8 cellular contexts compared by ENCODE assay signal in genomic region chr12:111443586-111443985, GRCh38. TPM values are rescaled to one million over a fixed set of nuclear protein-coding genes. Genes with fewer than 3 reads are reported as not detected.
A peak's percentile ranks its signal among the peaks of the same experiment; 100 is the strongest.
DNase-seq lines count a peak whose midpoint lies in the region; ATAC-seq and TF ChIP-seq lines count a peak whose summit lies in the region.

No MANE protein-coding gene starts in this region.

- CTCF ChIA-PET in CD8-positive, alpha-beta T cell (lab: Charles Lee): interaction anchor here (0.8 to 28.0 kb wide), 6 partner anchors 7 to 41 kb away, joined by 3 to 1191 read pairs (median 17); partner anchors contain the start of gene SH2B3
- CTCF ChIA-PET in naive thymus-derived CD4-positive, alpha-beta T cell (lab: Charles Lee): interaction anchor here (0.5 to 11.6 kb wide), 7 partner anchors 8 to 1012 kb away, joined by 3 to 462 read pairs (median 3); partner anchors contain the start of gene SH2B3

- H3K27ac ChIP-seq in CD8-positive, alpha-beta T cell (ENCODE audit: low read depth, low read length): no peak overlapping the region
- H3K27ac ChIP-seq in body of pancreas: peak overlapping the region; percentile 72 to 82 (median 81)
- H3K27ac ChIP-seq in naive thymus-derived CD4-positive, alpha-beta T cell (ENCODE audit: low read depth, low read length): peak overlapping the region; percentile 43

- POLR2A ChIA-PET in CD8-positive, alpha-beta T cell (lab: Charles Lee): interaction anchor here (0.6 to 2.9 kb wide), 8 partner anchors 9 to 242 kb away, joined by 3 to 38 read pairs (median 6); partner anchors contain the start of genes ACAD10, BRAP and SH2B3
- POLR2A ChIA-PET in naive thymus-derived CD4-positive, alpha-beta T cell (lab: Charles Lee): interaction anchor here (0.6 to 9.4 kb wide), 8 partner anchors 9 to 343 kb away, joined by 3 to 64 read pairs (median 6); partner anchors contain the start of gene SH2B3

- TF ChIP-seq POLR2A in body of pancreas (IDR thresholded peaks at IDR 0.05): peak in 1 of 3 donors; percentile 13

- no peak for ATAC-seq in CD8-positive, alpha-beta T cell
- ATAC-seq in body of pancreas: peak; percentile 34
- peak; percentile 36 for ATAC-seq in naive thymus-derived CD4-positive, alpha-beta T cell
- ATAC-seq in GM21786 (IDR thresholded peaks at IDR 0.05; ENCODE audit: unreplicated experiment): no peak

- 57 to 71% methylated on average over 7 of the region's 7 CpGs for WGBS in body of pancreas, 2 donors

- H3K4me1 ChIP-seq in CD8-positive, alpha-beta T cell (ENCODE audit: insufficient read depth, low read length): peaks cover 58% of the 10 kb centered on the region
- H3K4me1 ChIP-seq in body of pancreas: peaks cover 61% of the 10 kb centered on the region
- H3K4me1 ChIP-seq in naive thymus-derived CD4-positive, alpha-beta T cell (ENCODE audit: control insufficient read depth in 2 of 2, insufficient read depth in 2 of 2, low read length in 2 of 2): peaks cover 36 to 57% of the 10 kb centered on the region in 2 donors

- H3K9me3 Mint-ChIP-seq in CD8-positive, alpha-beta T cell: no peaks in the 10 kb centered on the region
- peaks cover 0 to 2% (median 0%) of the 10 kb centered on the region in 11 donors for H3K9me3 Mint-ChIP-seq in naive thymus-derived CD4-positive, alpha-beta T cell

- no peak for DNase-seq in CD8-positive, alpha-beta T cell
- DNase-seq in NCI-H226 (peak; percentile 30), body of pancreas (peak; percentile 51 to 86 (median 74)), anterior cingulate cortex (lab: John Stamatoyannopoulos, UW) (no peak), ecto neural progenitor cell (ENCODE audit: low spot score) (no peak), mucosa of gallbladder (ENCODE audit: low spot score) (no peak)
- no peak for DNase-seq in naive thymus-derived CD4-positive, alpha-beta T cell

- no peaks in the 10 kb centered on the region for H3K9me3 ChIP-seq in CD8-positive, alpha-beta T cell (ENCODE audit: low read length)
- no peaks in the 10 kb centered on the region for H3K9me3 ChIP-seq in body of pancreas
- H3K9me3 ChIP-seq in naive thymus-derived CD4-positive, alpha-beta T cell (ENCODE audit: control insufficient read depth in 2 of 3, low read length in 3 of 3): no peaks in the 10 kb centered on the region

- no peaks in the 10 kb centered on the region for H3K27me3 Mint-ChIP-seq in CD8-positive, alpha-beta T cell (ENCODE audit: low read depth)
- no peaks in the 10 kb centered on the region for H3K27me3 Mint-ChIP-seq in naive thymus-derived CD4-positive, alpha-beta T cell

- intact Hi-C loops in CD8-positive, alpha-beta T cell (cut with DNase I, micrococcal nuclease): no loop called here
- intact Hi-C loops in body of pancreas (cut with DNase I): no loop called here
- intact Hi-C loops in naive thymus-derived CD4-positive, alpha-beta T cell (cut with micrococcal nuclease): no loop called here

- no peak overlapping the region for H3K4me3 ChIP-seq in CD8-positive, alpha-beta T cell (ENCODE audit: low read depth, low read length)
- H3K4me3 ChIP-seq in body of pancreas: no peak overlapping the region
- H3K4me3 ChIP-seq in naive thymus-derived CD4-positive, alpha-beta T cell (ENCODE audit: low read length): no peak overlapping the region

- peaks cover 71% of the 10 kb centered on the region for H3K4me1 Mint-ChIP-seq in CD8-positive, alpha-beta T cell (ENCODE audit: low read depth)
- H3K4me1 Mint-ChIP-seq in naive thymus-derived CD4-positive, alpha-beta T cell: peaks cover 44 to 88% (median 74%) of the 10 kb centered on the region in 7 donors

- H3K27ac Mint-ChIP-seq in CD8-positive, alpha-beta T cell: peak overlapping the region; percentile 60
- peak overlapping the region; percentile 83 to 99 (median 90) for H3K27ac Mint-ChIP-seq in naive thymus-derived CD4-positive, alpha-beta T cell

- H3K4me3 Mint-ChIP-seq in CD8-positive, alpha-beta T cell: no peak overlapping the region
- H3K4me3 Mint-ChIP-seq in naive thymus-derived CD4-positive, alpha-beta T cell: peak overlapping the region in 8 of 10 donors; percentile 5 to 73 (median 50)

- TF ChIP-seq CTCF in CD8-positive, alpha-beta T cell (IDR thresholded peaks at IDR 0.05): no peak
- TF ChIP-seq CTCF in body of pancreas (IDR thresholded peaks at IDR 0.05): no peak

- peaks cover 14% of the 10 kb centered on the region for H3K36me3 ChIP-seq in CD8-positive, alpha-beta T cell (ENCODE audit: insufficient read depth, low read length)
- peaks cover 0 to 1% of the 10 kb centered on the region in 2 donors for H3K36me3 ChIP-seq in body of pancreas (replicated peaks in 1 of 2; ENCODE audit: insufficient read depth in 1 of 2, low read depth in 2 of 2)
- H3K36me3 ChIP-seq in naive thymus-derived CD4-positive, alpha-beta T cell (ENCODE audit: control insufficient read depth in 2 of 3, insufficient read depth in 3 of 3, low read length in 3 of 3): peaks cover 0 to 52% (median 4%) of the 10 kb centered on the region in 3 experiments

- H3K36me3 Mint-ChIP-seq in CD8-positive, alpha-beta T cell: peaks cover 39% of the 10 kb centered on the region
- H3K36me3 Mint-ChIP-seq in naive thymus-derived CD4-positive, alpha-beta T cell: peaks cover 0 to 40% (median 0%) of the 10 kb centered on the region in 5 donors

- H3K27me3 ChIP-seq in CD8-positive, alpha-beta T cell (ENCODE audit: insufficient read depth, low read length): no peaks in the 10 kb centered on the region
- no peaks in the 10 kb centered on the region for H3K27me3 ChIP-seq in body of pancreas
- H3K27me3 ChIP-seq in naive thymus-derived CD4-positive, alpha-beta T cell (ENCODE audit: control insufficient read depth in 2 of 2, insufficient read depth in 2 of 2, low read length in 2 of 2): no peaks in the 10 kb centered on the region

RNA-seq across cellular contexts. Expression of gene SH2B3, which starts 37.9 kb away (rescaled TPM):
- total RNA-seq in CD8-positive, alpha-beta T cell: 10 to 100 TPM; 48.7 to 48.8 TPM
- total RNA-seq in body of pancreas: 10 to 100 TPM; 23.1 to 41.9 TPM
- 10 to 100 TPM; 18.5 to 71.4 (median 29.8) TPM for total RNA-seq in naive thymus-derived CD4-positive, alpha-beta T cell
- 1 to 10 TPM; 3.5 to 7.8 TPM for polyA plus RNA-seq in naive thymus-derived CD4-positive, alpha-beta T cell
- total RNA-seq in mucosa of gallbladder: 21.8 TPM

Comparison
In these comparisons a context has a peak if more than half of its experiments do, and no peak if none do; other contexts are left out.
1. ATAC-seq: peak in body of pancreas (single experiment) and naive thymus-derived CD4-positive, alpha-beta T cell (single experiment); none in CD8-positive, alpha-beta T cell (single experiment) and GM21786 (single experiment).
2. DNase-seq: peak in NCI-H226 (single experiment) and body of pancreas (4 of 4); none in CD8-positive, alpha-beta T cell (0 of 7), naive thymus-derived CD4-positive, alpha-beta T cell (0 of 9), anterior cingulate cortex (0 of 58), ecto neural progenitor cell (single experiment) and mucosa of gallbladder (single experiment).